In the genomic region with DNA sequence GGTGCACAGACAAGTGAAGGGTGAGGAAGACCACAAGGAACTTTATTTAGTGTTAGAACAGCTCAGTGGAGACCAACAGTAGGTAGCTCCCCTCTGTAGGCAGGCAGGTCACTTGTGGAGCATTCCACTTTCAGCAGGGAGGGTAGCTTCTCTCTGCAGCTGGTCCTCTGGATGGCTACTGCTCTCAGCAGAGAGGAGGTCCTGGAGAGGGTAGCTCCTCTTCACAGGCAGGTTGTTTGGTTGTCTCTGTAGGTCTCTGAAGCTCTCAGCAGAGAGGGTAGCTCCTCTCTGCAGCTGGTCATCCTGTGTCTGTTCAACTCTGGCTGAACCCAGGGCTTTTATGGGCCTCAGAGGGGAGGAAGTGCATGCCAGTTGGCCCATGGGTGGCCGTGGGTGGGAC, we compare ENCODE assay signal across 38 cellular contexts. TPM values are rescaled to one million over a fixed set of nuclear protein-coding genes. Genes with fewer than 3 reads are reported as not detected.
"Had no signal": no experiment of that assay in that cellular context is flagged by ENCODE, and none has a peak within 500 bp of the region (broad histone marks: within the 10 kb centered on the region; RNA-seq: fewer than 3 reads in every experiment).

No MANE protein-coding gene starts in this region.

- H3K9me3 ChIP-seq: adrenal gland, ascending aorta had no signal

- FAIRE-seq: astrocyte, bronchial epithelial cell had no signal

- H3K27me3 ChIP-seq: adrenal gland, ascending aorta, body of pancreas, brain microvascular endothelial cell, breast epithelium, cardiac muscle cell had no signal

- ATAC-seq: activated naive CD4-positive, alpha-beta T cell treated with anti-CD3 and anti-CD28 coated beads, Interleukin-2, amount 50 U/mL, for 72 hours; activated naive CD8-positive, alpha-beta T cell treated with anti-CD3 and anti-CD28 coated beads, Interleukin-2, amount 50 U/mL, for 24 hours; activated T-cell treated with anti-CD3 and anti-CD28 coated beads, Interleukin-2, amount 50 U/mL, for 4 hours; activated T-cell treated with anti-CD3 and anti-CD28 coated beads, Interleukin-2, amount 50 U/mL, for 72 hours; activated T-helper 17 cell treated with anti-CD3 and anti-CD28 coated beads, Interleukin-2, amount 50 U/mL, for 72 hours; body of pancreas had no signal

- H3K27ac ChIP-seq: adrenal gland, ascending aorta, body of pancreas, brain microvascular endothelial cell, breast epithelium, cardiac muscle cell had no signal

- DNase-seq: activated effector memory CD4-positive, alpha-beta T cell treated with anti-CD3 and anti-CD28 coated beads, Interleukin-2, amount 50 U/mL, for 16 hours; activated effector memory CD4-positive, alpha-beta T cell treated with Interleukin-2 at 50 U/mL for 16 hours; activated gamma-delta T cell; activated gamma-delta T cell treated with Interleukin-2 at 50 U/mL for 16 hours; activated naive CD4-positive, alpha-beta T cell; activated naive CD4-positive, alpha-beta T cell treated with anti-CD3 and anti-CD28 coated beads for 36 hours; activated naive CD4-positive, alpha-beta T cell treated with anti-CD3 and anti-CD28 coated beads, Interleukin-2, amount 10 ng/mL, durations not matched to agents 7 days and 5 days; activated naive CD4-positive, alpha-beta T cell treated with anti-CD3 and anti-CD28 coated beads, Interleukin-2, amount 50 U/mL, for 16 hours; activated naive CD4-positive, alpha-beta T cell treated with Interleukin-2 at 50 U/mL for 16 hours; activated naive CD8-positive, alpha-beta T cell treated with anti-CD3 and anti-CD28 coated beads for 36 hours; activated naive CD8-positive, alpha-beta T cell treated with anti-CD3 and anti-CD28 coated beads, Interleukin-2, amount 10 ng/mL, durations not matched to agents 7 days and 5 days; activated naive CD8-positive, alpha-beta T cell treated with anti-CD3 and anti-CD28 coated beads, Interleukin-2, amount 50 U/mL, for 24 hours; activated T-cell treated with anti-CD3 and anti-CD28 coated beads, Interleukin-2, amount 50 U/mL, for 4 hours; activated T-cell treated with anti-CD3 and anti-CD28 coated beads, Interleukin-2, amount 50 U/mL, for 48 hours; activated T-cell treated with anti-CD3 and anti-CD28 coated beads, Interleukin-2, amount 50 U/mL, for 72 hours; adrenal gland; amniotic stem cell; amygdala; anterior cingulate cortex; aorta; body of pancreas; brain microvascular endothelial cell; caudate nucleus; central memory CD4-positive, alpha-beta T cell; cerebellar nuclear complex had no signal

- H3K4me3 ChIP-seq: adrenal gland, ascending aorta, body of pancreas, breast epithelium, cardiac muscle cell had no signal

- H3K4me1 ChIP-seq: adrenal gland, ascending aorta, body of pancreas, breast epithelium had no signal

- H3K36me3 ChIP-seq: adrenal gland, ascending aorta, brain microvascular endothelial cell, breast epithelium, cardiac muscle cell had no signal

RNA-seq across cellular contexts. Expression of a gene that starts 6.5 kb away (rescaled TPM):
- total RNA-seq: activated naive CD4-positive, alpha-beta T cell treated with anti-CD3 and anti-CD28 coated beads for 36 hours; activated naive CD4-positive, alpha-beta T cell treated with anti-CD3 and anti-CD28 coated beads, Interleukin-2, amount 50 U/mL, for 72 hours; activated naive CD8-positive, alpha-beta T cell treated with anti-CD3 and anti-CD28 coated beads for 36 hours; activated naive CD8-positive, alpha-beta T cell treated with anti-CD3 and anti-CD28 coated beads, Interleukin-2, amount 10 ng/mL, durations not matched to agents 7 days and 5 days; activated T-cell treated with anti-CD3 and anti-CD28 coated beads, Interleukin-2, amount 50 U/mL, for 4 hours; activated T-cell treated with anti-CD3 and anti-CD28 coated beads, Interleukin-2, amount 50 U/mL, for 72 hours; activated T-helper 1 cell treated with anti-CD3 and anti-CD28 coated beads, Interleukin-12 subunit alpha, Interleukin-12 subunit beta, Interleukin-2, Interleukin-4 antibody, amounts not matched to agents 30 ng/mL and 10 ng/mL and 1 ng/mL, durations not matched to agents 14 hours and 24 hours and 36 hours; activated T-helper 17 cell treated with anti-CD3 and anti-CD28 coated beads, Interleukin-2, amount 50 U/mL, for 72 hours; activated T-helper 2 cell treated with anti-CD3 and anti-CD28 coated beads, Interferon-gamma antibody, Interleukin-2, Interleukin-4, amounts not matched to agents 10 μg/mL and 5 μg/mL and 100 μg/mL, durations not matched to agents 14 hours and 24 hours and 36 hours; adrenal gland; aorta; ascending aorta; astrocyte; body of pancreas; breast epithelium; bronchial epithelial cell; cardiac septum; cerebellum; chondrocyte had no signal
- polyA plus RNA-seq: adipose tissue, adrenal gland, aorta had no signal

RNA-seq across cellular contexts. Expression of a gene that starts 32.1 kb away (rescaled TPM):
- total RNA-seq: activated naive CD4-positive, alpha-beta T cell treated with anti-CD3 and anti-CD28 coated beads for 36 hours; activated naive CD4-positive, alpha-beta T cell treated with anti-CD3 and anti-CD28 coated beads, Interleukin-2, amount 50 U/mL, for 72 hours; activated naive CD8-positive, alpha-beta T cell treated with anti-CD3 and anti-CD28 coated beads for 36 hours; activated naive CD8-positive, alpha-beta T cell treated with anti-CD3 and anti-CD28 coated beads, Interleukin-2, amount 10 ng/mL, durations not matched to agents 7 days and 5 days; activated T-cell treated with anti-CD3 and anti-CD28 coated beads, Interleukin-2, amount 50 U/mL, for 4 hours; activated T-cell treated with anti-CD3 and anti-CD28 coated beads, Interleukin-2, amount 50 U/mL, for 72 hours; activated T-helper 1 cell treated with anti-CD3 and anti-CD28 coated beads, Interleukin-12 subunit alpha, Interleukin-12 subunit beta, Interleukin-2, Interleukin-4 antibody, amounts not matched to agents 30 ng/mL and 10 ng/mL and 1 ng/mL, durations not matched to agents 14 hours and 24 hours and 36 hours; activated T-helper 17 cell treated with anti-CD3 and anti-CD28 coated beads, Interleukin-2, amount 50 U/mL, for 72 hours; activated T-helper 2 cell treated with anti-CD3 and anti-CD28 coated beads, Interferon-gamma antibody, Interleukin-2, Interleukin-4, amounts not matched to agents 10 μg/mL and 5 μg/mL and 100 μg/mL, durations not matched to agents 14 hours and 24 hours and 36 hours; adrenal gland; aorta; ascending aorta; astrocyte; body of pancreas; breast epithelium; bronchial epithelial cell; cardiac muscle cell; cardiac septum; cerebellum; chondrocyte had no signal
- polyA plus RNA-seq: adipose tissue, adrenal gland, aorta, cardiac muscle cell had no signal

RNA-seq across cellular contexts. Expression of a gene that starts 53.1 kb away (rescaled TPM):
- total RNA-seq: activated naive CD4-positive, alpha-beta T cell treated with anti-CD3 and anti-CD28 coated beads for 36 hours; activated naive CD4-positive, alpha-beta T cell treated with anti-CD3 and anti-CD28 coated beads, Interleukin-2, amount 50 U/mL, for 72 hours; activated naive CD8-positive, alpha-beta T cell treated with anti-CD3 and anti-CD28 coated beads for 36 hours; activated naive CD8-positive, alpha-beta T cell treated with anti-CD3 and anti-CD28 coated beads, Interleukin-2, amount 10 ng/mL, durations not matched to agents 7 days and 5 days; activated T-cell treated with anti-CD3 and anti-CD28 coated beads, Interleukin-2, amount 50 U/mL, for 4 hours; activated T-cell treated with anti-CD3 and anti-CD28 coated beads, Interleukin-2, amount 50 U/mL, for 72 hours; activated T-helper 1 cell treated with anti-CD3 and anti-CD28 coated beads, Interleukin-12 subunit alpha, Interleukin-12 subunit beta, Interleukin-2, Interleukin-4 antibody, amounts not matched to agents 30 ng/mL and 10 ng/mL and 1 ng/mL, durations not matched to agents 14 hours and 24 hours and 36 hours; activated T-helper 17 cell treated with anti-CD3 and anti-CD28 coated beads, Interleukin-2, amount 50 U/mL, for 72 hours; activated T-helper 2 cell treated with anti-CD3 and anti-CD28 coated beads, Interferon-gamma antibody, Interleukin-2, Interleukin-4, amounts not matched to agents 10 μg/mL and 5 μg/mL and 100 μg/mL, durations not matched to agents 14 hours and 24 hours and 36 hours; adrenal gland; aorta; ascending aorta; astrocyte; body of pancreas; breast epithelium; bronchial epithelial cell; cardiac muscle cell; cardiac septum; cerebellum; chondrocyte had no signal
- polyA plus RNA-seq: adipose tissue, adrenal gland, aorta, cardiac muscle cell had no signal
